In the genomic region with DNA sequence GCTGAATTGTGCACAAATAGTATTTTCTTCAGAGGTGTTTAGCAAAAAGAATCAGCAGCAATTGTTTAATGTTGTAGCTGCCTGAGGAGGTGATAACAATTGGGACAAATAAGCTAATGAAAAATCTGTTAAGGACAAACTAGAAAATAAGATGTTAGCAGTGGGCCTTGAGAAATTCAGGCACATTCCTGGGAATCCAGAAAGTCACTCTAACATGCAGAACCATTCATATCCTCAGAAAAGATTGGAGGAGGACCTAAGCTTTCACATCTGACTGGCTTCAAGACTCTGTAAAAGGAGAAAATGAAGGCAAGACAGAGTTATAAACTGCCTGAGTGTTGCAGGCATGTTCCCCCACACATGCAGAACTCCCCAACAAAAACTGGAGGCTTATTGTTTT, we compare ENCODE assay signal across 15 cellular contexts.
DNase-seq lines count a peak whose midpoint lies in the region; TF ChIP-seq lines count a peak whose summit lies in the region.
"Had no signal": no experiment of that assay in that cellular context is flagged by ENCODE, and none has a peak within 500 bp of the region (broad histone marks: within the 10 kb centered on the region; RNA-seq: fewer than 3 reads in every experiment).

No MANE protein-coding gene starts in this region.

- H3K4me3 ChIP-seq in adipocyte (ENCODE audit: low read length) (no peak overlapping the region), neuronal stem cell (ENCODE audit: low read length in 2 of 2) (no peak overlapping the region), adrenal gland (no peak overlapping the region)

- H2BK12ac ChIP-seq in neuronal stem cell (ENCODE audit: low read length), result no peak overlapping the region

- DNase-seq in adipocyte (ENCODE audit: low read depth), result peak; percentile 27
- peak; percentile 52 for DNase-seq in kidney glomerular epithelial cell (lab: John Stamatoyannopoulos, UW)
- no peak for DNase-seq in neuronal stem cell (ENCODE audit: low spot score)
- no peak for DNase-seq in NOMO-1 treated with dmso at 0.1 percent for 144 hours (lab: John Stamatoyannopoulos, UW; ENCODE audit: unreplicated experiment)
- DNase-seq in SKM-1 treated with dmso at 0.1 percent for 144 hours (lab: John Stamatoyannopoulos, UW; ENCODE audit: unreplicated experiment), result no peak
- DNase-seq in adrenal gland, result no peak
- DNase-seq: C1 segment of cervical spinal cord; Calu3; CD4-positive, alpha-beta memory T cell; COR-L47; DMS53; DMS79 treated with DMSO at 0.1 percent for 48 hours; GF-D8; GOT3; HCEC 1CT had no signal

- no peak overlapping the region for H4K91ac ChIP-seq in neuronal stem cell (ENCODE audit: low read depth, low read length, poor library complexity)

- peaks cover 16% of the 10 kb centered on the region for H3K9me3 ChIP-seq in adipocyte (ENCODE audit: control insufficient read depth, low read length)
- no peaks in the 10 kb centered on the region for H3K9me3 ChIP-seq in neuronal stem cell (replicated peaks in 1 of 2; ENCODE audit: control insufficient read depth in 2 of 2, insufficient read depth in 1 of 2, low read depth in 1 of 2, low read length in 2 of 2)
- no peaks in the 10 kb centered on the region for H3K9me3 ChIP-seq in adrenal gland (replicated peaks in 1 of 3)

- no peak overlapping the region for H2BK15ac ChIP-seq in neuronal stem cell (ENCODE audit: low read length)

- H3K14ac ChIP-seq in neuronal stem cell (ENCODE audit: low read length), result no peak overlapping the region

- H3K4me1 ChIP-seq in adipocyte (ENCODE audit: control insufficient read depth, insufficient read depth, low read length) (no peaks in the 10 kb centered on the region), neuronal stem cell (ENCODE audit: control insufficient read depth in 2 of 2, insufficient read depth in 1 of 2, low read depth in 1 of 2, low read length in 2 of 2) (no peaks in the 10 kb centered on the region), adrenal gland (replicated peaks in 1 of 2) (no peaks in the 10 kb centered on the region)

- H3K79me1 ChIP-seq in neuronal stem cell (ENCODE audit: low read depth, low read length), result peaks cover 2% of the 10 kb centered on the region

- H2AK5ac ChIP-seq in neuronal stem cell (ENCODE audit: low read depth, low read length), result no peak overlapping the region

- H3K9ac ChIP-seq in adipocyte (ENCODE audit: low read length), result no peak overlapping the region
- no peak overlapping the region for H3K9ac ChIP-seq in neuronal stem cell (ENCODE audit: low read depth, low read length, poor library complexity)

- H3K23ac ChIP-seq in neuronal stem cell (ENCODE audit: low read depth, low read length, poor library complexity), result no peak overlapping the region

- H3K27me3 ChIP-seq in adipocyte (replicated peaks; ENCODE audit: control insufficient read depth, insufficient read depth, low read length) (no peaks in the 10 kb centered on the region), neuronal stem cell (ENCODE audit: control insufficient read depth in 3 of 3, insufficient read depth in 3 of 3, low read depth in 1 of 3, low read length in 3 of 3) (no peaks in the 10 kb centered on the region), adrenal gland (no peaks in the 10 kb centered on the region)

- TF ChIP-seq POLR2A in adrenal gland (IDR thresholded peaks at IDR 0.05), result no peak

- H2AFZ ChIP-seq in neuronal stem cell (ENCODE audit: low read length), result no peak overlapping the region

- H4K8ac ChIP-seq in neuronal stem cell (ENCODE audit: low read depth, low read length), result no peak overlapping the region

- no peak for TF ChIP-seq CTCF in adrenal gland (IDR thresholded peaks at IDR 0.05)

- intact Hi-C loops in adrenal gland (cut with DNase I), result no loop called here

- H3K36me3 ChIP-seq in adipocyte (ENCODE audit: control insufficient read depth, insufficient read depth, low read length, severe bottlenecking), result no peaks in the 10 kb centered on the region
- H3K36me3 ChIP-seq in neuronal stem cell (replicated peaks in 1 of 2; ENCODE audit: control insufficient read depth in 2 of 2, insufficient read depth in 2 of 2, low read length in 2 of 2), result no peaks in the 10 kb centered on the region
- H3K36me3 ChIP-seq in adrenal gland (replicated peaks in 1 of 2), result no peaks in the 10 kb centered on the region

- H3K4ac ChIP-seq in neuronal stem cell (ENCODE audit: low read length), result no peak overlapping the region

- H2BK5ac ChIP-seq in neuronal stem cell (ENCODE audit: low read length), result no peak overlapping the region

- no peak overlapping the region for H2BK120ac ChIP-seq in neuronal stem cell (ENCODE audit: low read depth, low read length)

- H3K18ac ChIP-seq in neuronal stem cell (ENCODE audit: low read length), result no peak overlapping the region

- H3K27ac ChIP-seq in neuronal stem cell (replicated peaks; ENCODE audit: low read length) (no peak overlapping the region), adrenal gland (no peak overlapping the region)

- peak overlapping the region; percentile 12 for H3K4me2 ChIP-seq in neuronal stem cell (ENCODE audit: insufficient read depth, low read length, poor library complexity, severe bottlenecking)

Comparison
In these comparisons a context has a peak if more than half of its experiments do, and no peak if none do; other contexts are left out.
1. DNase-seq: peak in adipocyte (single experiment) and kidney glomerular epithelial cell (single experiment); none in neuronal stem cell (single experiment), NOMO-1 treated with dmso at 0.1 percent for 144 hours (single experiment), SKM-1 treated with dmso at 0.1 percent for 144 hours (single experiment) and adrenal gland (0 of 7).